11 cellular contexts compared by ENCODE assay signal in the genomic region with DNA sequence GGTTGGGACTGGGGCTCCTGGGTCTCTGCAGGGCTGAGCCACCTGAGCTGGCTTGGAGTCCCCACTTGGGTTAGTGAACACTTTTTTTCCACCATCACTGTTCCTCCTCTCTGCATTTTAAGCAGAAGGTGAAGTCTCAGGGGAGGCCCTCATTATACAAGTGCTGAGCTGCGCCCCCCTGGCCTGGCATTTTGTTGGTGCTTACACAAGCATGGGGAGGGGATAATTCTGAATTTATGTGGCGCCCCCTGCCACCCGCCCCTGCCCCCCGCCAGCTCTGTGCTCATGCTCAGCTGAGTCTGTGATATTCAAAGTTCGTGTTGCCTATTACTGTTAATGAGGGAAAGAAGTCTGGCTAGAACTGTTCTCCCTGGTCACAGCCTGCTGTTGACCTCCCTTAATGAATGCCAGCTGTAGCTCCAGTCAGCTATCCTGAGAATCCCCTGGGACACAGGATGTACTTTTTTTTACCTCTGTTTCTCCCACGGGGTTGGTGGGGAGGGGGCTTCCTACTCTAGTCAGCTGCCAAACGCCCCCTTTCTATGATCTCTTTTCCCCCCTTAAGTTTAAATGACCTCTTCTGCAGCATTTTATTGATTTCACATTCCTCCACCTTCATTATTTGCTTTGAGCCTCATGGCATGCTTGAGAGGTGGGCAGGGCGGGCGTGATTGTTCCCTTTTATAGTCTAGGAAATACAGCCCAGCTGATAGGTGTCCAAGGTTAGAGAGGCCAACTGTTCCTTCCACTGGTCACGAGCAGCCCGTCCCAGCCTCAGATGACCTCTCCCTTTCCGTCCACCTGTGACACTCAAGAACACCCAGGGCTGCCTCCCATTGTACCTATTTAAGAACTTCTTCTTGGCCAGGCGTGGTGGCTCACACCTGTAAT. TPM values are rescaled to one million over a fixed set of nuclear protein-coding genes. Genes with fewer than 3 reads are reported as not detected.
A peak's percentile ranks its signal among the peaks of the same experiment; 100 is the strongest.
DNase-seq lines count a peak whose midpoint lies in the region; ATAC-seq and TF ChIP-seq lines count a peak whose summit lies in the region.
"Had no signal": no experiment of that assay in that cellular context is flagged by ENCODE, and none has a peak within 500 bp of the region (broad histone marks: within the 10 kb centered on the region; RNA-seq: fewer than 3 reads in every experiment).

No MANE protein-coding gene starts in this region.

- no peaks in the 10 kb centered on the region for H3K9me3 ChIP-seq in OCI-LY1 (ENCODE audit: low read length)
- no peaks in the 10 kb centered on the region for H3K9me3 ChIP-seq in ovary
- H3K9me3 ChIP-seq in testis, result no peaks in the 10 kb centered on the region

- peak overlapping the region; percentile 94 for H3K27ac ChIP-seq in OCI-LY1 (ENCODE audit: low read depth, low read length, poor library complexity, severe bottlenecking)
- peak overlapping the region; percentile 25 to 36 for H3K27ac ChIP-seq in ovary
- peak overlapping the region in 1 of 2 donors; percentile 33 for H3K27ac ChIP-seq in testis
- H3K27ac ChIP-seq: KMS-11 had no signal

- H4K20me1 ChIP-seq in OCI-LY1 (ENCODE audit: insufficient read depth, low read length), result no peaks in the 10 kb centered on the region

- no peaks in the 10 kb centered on the region for H3F3A ChIP-seq in OCI-LY1 (ENCODE audit: insufficient read depth, low read length)

- H3K9me3 Mint-ChIP-seq in glutamatergic neuron (ENCODE audit: unreplicated experiment), result peaks cover 3% of the 10 kb centered on the region

- H3K4me3 Mint-ChIP-seq in glutamatergic neuron (ENCODE audit: unreplicated experiment), result peak overlapping the region; percentile 61

- peak overlapping the region; percentile 39; the same call in 1 of the 2 replicates for H3K4me2 ChIP-seq in OCI-LY1 (ENCODE audit: low read length)
- H3K4me2 ChIP-seq: KMS-11 had no signal

- peak overlapping the region; percentile 46; the same call in 1 of the 2 replicates for H3K9ac ChIP-seq in OCI-LY1 (ENCODE audit: low read length)
- H3K9ac ChIP-seq: KMS-11 had no signal

- H2AFZ ChIP-seq in OCI-LY1 (ENCODE audit: low read length), result no peak overlapping the region

- TF ChIP-seq POLR2A in ovary (IDR thresholded peaks at IDR 0.05), result no peak
- TF ChIP-seq POLR2A in testis (IDR thresholded peaks at IDR 0.05), result no peak

- intact Hi-C loops in ovary (cut with DNase I), result no loop called here
- intact Hi-C loops in testis (cut with DNase I; ENCODE audit: low total_unique reads), result no loop called here

- H3K79me2 ChIP-seq in OCI-LY1 (ENCODE audit: insufficient read depth, low read length), result no peaks in the 10 kb centered on the region

- no peak overlapping the region for H3K4me3 ChIP-seq in OCI-LY1 (ENCODE audit: low read depth, low read length, poor library complexity, severe bottlenecking)
- H3K4me3 ChIP-seq in ovary, result no peak overlapping the region
- H3K4me3 ChIP-seq in testis, result no peak overlapping the region

- H3K4me1 ChIP-seq in OCI-LY1 (ENCODE audit: insufficient read depth, low read length, severe bottlenecking) (peaks cover 80% of the 10 kb centered on the region), ovary (ENCODE audit: insufficient read depth) (peaks cover 19% of the 10 kb centered on the region), testis (peaks cover 64% of the 10 kb centered on the region)

- H3K36me3 Mint-ChIP-seq in glutamatergic neuron (ENCODE audit: unreplicated experiment), result no peaks in the 10 kb centered on the region

- H3K27ac Mint-ChIP-seq in glutamatergic neuron (ENCODE audit: unreplicated experiment), result no peak overlapping the region

- peaks cover 40% of the 10 kb centered on the region for H3K4me1 Mint-ChIP-seq in glutamatergic neuron (ENCODE audit: low read depth, unreplicated experiment)

- no peaks in the 10 kb centered on the region for H3K9me2 ChIP-seq in OCI-LY1 (ENCODE audit: low read depth, low read length)

- no peak for TF ChIP-seq CTCF in OCI-LY1 (IDR thresholded peaks at IDR 0.05; ENCODE audit: low read length)
- no peak for TF ChIP-seq CTCF in glutamatergic neuron (IDR thresholded peaks at IDR 0.05; ENCODE audit: partially characterized antibody, unreplicated experiment)
- TF ChIP-seq CTCF in ovary (IDR thresholded peaks at IDR 0.05), result no peak
- no peak for TF ChIP-seq CTCF in testis (IDR thresholded peaks at IDR 0.05)

- no peaks in the 10 kb centered on the region for H3K27me3 ChIP-seq in OCI-LY1 (ENCODE audit: insufficient read depth, low read length)
- no peaks in the 10 kb centered on the region for H3K27me3 ChIP-seq in ovary
- no peaks in the 10 kb centered on the region for H3K27me3 ChIP-seq in testis

- ATAC-seq in GM21390 (IDR thresholded peaks at IDR 0.05; ENCODE audit: unreplicated experiment) (no peak), GM19023 (IDR thresholded peaks at IDR 0.05; ENCODE audit: unreplicated experiment) (no peak)

- TF ChIP-seq EP300 in ovary (IDR thresholded peaks at IDR 0.05), result no peak

- DNase-seq in AG20443 (ENCODE audit: low spot score) (peak; percentile 37), glutamatergic neuron (no peak), ovary (peak in 1 of 5 donors; percentile 22), Ammon's horn (ENCODE audit: low spot score) (no peak), testis (no peak)
- DNase-seq: activated T-cell treated with anti-CD3 and anti-CD28 coated beads, Interleukin-2, amount 50 U/mL, for 1 hour; NCI-H748 treated with DMSO at 0.1 percent for 48 hours had no signal

- WGBS in ovary, 3 donors, result 67 to 74% (median 74%) methylated on average over 13 of the region's 13 CpGs
- 67 to 74% methylated on average over 13 of the region's 13 CpGs for WGBS in testis, 2 donors

- peaks cover 15% of the 10 kb centered on the region for H3K27me3 Mint-ChIP-seq in glutamatergic neuron (ENCODE audit: unreplicated experiment)

- no peaks in the 10 kb centered on the region for H3K36me3 ChIP-seq in OCI-LY1 (ENCODE audit: insufficient read depth, low read length)
- H3K36me3 ChIP-seq in ovary, result no peaks in the 10 kb centered on the region
- no peaks in the 10 kb centered on the region for H3K36me3 ChIP-seq in testis (ENCODE audit: low read depth, missing control alignments)

RNA-seq across cellular contexts. Expression of a gene that starts 12.2 kb away (rescaled TPM):
- total RNA-seq in glutamatergic neuron (ENCODE audit: unreplicated experiment) (2.6 TPM), ovary (10 to 100 TPM in 1 of 7 donors, 1 to 10 TPM in 6; 1.3 to 16.9 (median 4.8) TPM), testis (100 to 1,000 TPM in 1 of 2 donors, 10 to 100 TPM in 1; 41.2 to 100 TPM)
- polyA plus RNA-seq in ovary (1 to 10 TPM; 1.0 to 3.4 TPM), testis (ENCODE audit: insufficient read depth, low read depth, low replicate concordance) (168 TPM)

RNA-seq across cellular contexts. Expression of a gene that starts 22.8 kb away (rescaled TPM):
- total RNA-seq in glutamatergic neuron (ENCODE audit: unreplicated experiment) (not detected), ovary (under 1 TPM in 1 of 7 donors, not detected in 6; 0.11 TPM), testis (not detected)
- polyA plus RNA-seq in ovary (not detected), testis (ENCODE audit: insufficient read depth, low read depth, low replicate concordance) (not detected)

RNA-seq across cellular contexts. Expression of a gene that starts 28.6 kb away (rescaled TPM):
- total RNA-seq in glutamatergic neuron (ENCODE audit: unreplicated experiment) (0.32 TPM), ovary (10 to 100 TPM in 4 of 7 donors, 1 to 10 TPM in 3; 4.4 to 25.7 (median 10.8) TPM), testis (1 to 10 TPM; 4.7 to 5.3 TPM)
- polyA plus RNA-seq in ovary (10 to 100 TPM in 1 of 2 donors, 1 to 10 TPM in 1; 5.7 to 17.2 TPM), testis (ENCODE audit: insufficient read depth, low read depth, low replicate concordance) (12.6 TPM)

RNA-seq across cellular contexts. Expression of a gene that starts 35.0 kb away (rescaled TPM):
- total RNA-seq in glutamatergic neuron (ENCODE audit: unreplicated experiment) (20.6 TPM), ovary (10 to 100 TPM in 6 of 7 donors, 1 to 10 TPM in 1; 7.0 to 25.8 (median 22.0) TPM), testis (10 to 100 TPM; 28.2 to 31.0 TPM)
- polyA plus RNA-seq in ovary (10 to 100 TPM; 14.9 to 18.1 TPM), testis (ENCODE audit: insufficient read depth, low read depth, low replicate concordance) (37.1 TPM)

RNA-seq across cellular contexts. Expression of a gene that starts 52.4 kb away (rescaled TPM):
- total RNA-seq in glutamatergic neuron (ENCODE audit: unreplicated experiment) (11.4 TPM), ovary (100 to 1,000 TPM in 2 of 7 donors, 10 to 100 TPM in 5; 34.6 to 121 (median 45.7) TPM), testis (10 to 100 TPM; 39.1 to 45.1 TPM)
- polyA plus RNA-seq in ovary (100 to 1,000 TPM in 1 of 2 donors, 10 to 100 TPM in 1; 89.9 to 119 TPM), testis (ENCODE audit: insufficient read depth, low read depth, low replicate concordance) (43.1 TPM)
